6 cellular contexts compared by ENCODE assay signal in the genomic region with DNA sequence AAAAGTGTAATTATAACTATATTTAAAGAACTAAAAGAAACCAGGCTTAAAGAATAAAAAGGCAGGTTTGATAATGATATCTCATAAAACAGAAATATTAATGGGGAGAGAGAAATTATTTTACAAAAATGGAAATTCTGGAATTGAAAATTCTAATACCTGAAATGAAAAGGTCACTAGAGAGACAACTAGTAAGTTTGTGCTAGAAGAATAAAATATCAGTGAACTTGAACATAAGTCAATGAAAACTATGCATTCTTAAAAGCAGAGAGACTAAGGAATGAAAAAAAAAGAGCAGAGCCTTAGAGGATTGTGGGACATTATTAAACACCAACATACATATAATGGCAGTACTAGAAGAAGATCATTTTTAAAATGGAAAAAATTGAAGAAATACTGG.
"Had no signal": no experiment of that assay in that cellular context is flagged by ENCODE, and none has a peak within 500 bp of the region (broad histone marks: within the 10 kb centered on the region; RNA-seq: fewer than 3 reads in every experiment).

No MANE protein-coding gene starts in this region.

- ATAC-seq: HCT116 had no signal

- H3K36me3 ChIP-seq: HAP-1 had no signal

- H3K9ac ChIP-seq: GM23248 had no signal

- H3K9me3 ChIP-seq: HAP-1 had no signal

- DNase-seq: GM23248, GOT3, H7 had no signal

- FAIRE-seq: HTR-8/SVneo had no signal

- H3K27ac ChIP-seq: GM23248 had no signal

- H2AFZ ChIP-seq: GM23248 had no signal

- H3K4me1 ChIP-seq: HAP-1 had no signal

- H3K4me3 ChIP-seq: GM23248, HAP-1 had no signal
